Comparison of ENCODE assay signal across 8 cellular contexts in genomic region chr17:33968350-33969044, GRCh38.
DNase-seq lines count a peak whose midpoint lies in the region; ATAC-seq and TF ChIP-seq lines count a peak whose summit lies in the region.

No MANE protein-coding gene starts in this region.

- intact Hi-C loops in ovary (cut with DNase I), result no loop called here

- 83 to 90% methylated on average over 6 to 9 of the region's 9 CpGs for WGBS in endodermal cell (ENCODE audit: insufficient coverage in 1 of 2, insufficient read length in 1 of 2), 2 experiments
- WGBS in tibial nerve, 2 donors, result 40 to 45% methylated on average over 9 of the region's 9 CpGs
- WGBS in ovary, 3 donors, result 48 to 55% (median 51%) methylated on average over 9 of the region's 9 CpGs

- no peaks in the 10 kb centered on the region for H3K9me3 Mint-ChIP-seq in endodermal cell

- H3K4me1 Mint-ChIP-seq in endodermal cell, result peaks cover 61% of the 10 kb centered on the region

- DNase-seq in NCI-H1694 treated with DMSO at 0.1 percent for 48 hours (lab: John Stamatoyannopoulos, UW) (peak; percentile 94), endodermal cell (peak; percentile 81), H7 (no peak), inferior parietal cortex (ENCODE audit: extremely low spot score) (no peak), tibial nerve (ENCODE audit: low spot score in 2 of 2) (no peak), ovary (no peak)

- TF ChIP-seq EP300 in tibial nerve (IDR thresholded peaks at IDR 0.05) (no peak), ovary (IDR thresholded peaks at IDR 0.05) (no peak)

- no peak for TF ChIP-seq POLR2A in GM18505 (IDR thresholded peaks at IDR 0.05; ENCODE audit: borderline replicate concordance, extremely low read depth, insufficient read depth, insufficient read length)
- no peak for TF ChIP-seq POLR2A in tibial nerve (IDR thresholded peaks at IDR 0.05)
- TF ChIP-seq POLR2A in ovary (IDR thresholded peaks at IDR 0.05), result no peak

- no peak overlapping the region for H3K4me3 ChIP-seq in endodermal cell (ENCODE audit: low read length)
- no peak overlapping the region for H3K4me3 ChIP-seq in H7 (ENCODE audit: insufficient read depth, low read depth, low read length)
- H3K4me3 ChIP-seq in tibial nerve, result no peak overlapping the region
- no peak overlapping the region for H3K4me3 ChIP-seq in ovary

- TF ChIP-seq CTCF in endodermal cell (conservative IDR thresholded peaks at IDR 0.05), result no peak
- no peak for TF ChIP-seq CTCF in tibial nerve (IDR thresholded peaks at IDR 0.05)
- TF ChIP-seq CTCF in ovary (IDR thresholded peaks at IDR 0.05), result no peak

- H3K9ac ChIP-seq in endodermal cell (ENCODE audit: extremely low read depth, low read length, poor library complexity, severe bottlenecking), result no peak overlapping the region

- H3K27me3 ChIP-seq in endodermal cell (ENCODE audit: control insufficient read depth, insufficient read depth, low read length, poor library complexity, severe bottlenecking), result no peaks in the 10 kb centered on the region
- no peaks in the 10 kb centered on the region; the same call in 1 of the 2 replicates for H3K27me3 ChIP-seq in H7 (ENCODE audit: control insufficient read depth, insufficient read depth, low read length)
- no peaks in the 10 kb centered on the region for H3K27me3 ChIP-seq in tibial nerve
- H3K27me3 ChIP-seq in ovary, result no peaks in the 10 kb centered on the region

- H3K27ac ChIP-seq in endodermal cell (ENCODE audit: low read depth, low read length) (no peak overlapping the region), tibial nerve (no peak overlapping the region), ovary (no peak overlapping the region)

- no peaks in the 10 kb centered on the region for H3K36me3 Mint-ChIP-seq in endodermal cell (ENCODE audit: low read depth)

- peaks cover 24% of the 10 kb centered on the region for H3K4me1 ChIP-seq in endodermal cell (ENCODE audit: control insufficient read depth, insufficient read depth, low read length)
- H3K4me1 ChIP-seq in tibial nerve, result no peaks in the 10 kb centered on the region
- no peaks in the 10 kb centered on the region for H3K4me1 ChIP-seq in ovary (ENCODE audit: insufficient read depth)

- H3K9me3 ChIP-seq in endodermal cell (ENCODE audit: control insufficient read depth, low read length) (no peaks in the 10 kb centered on the region), tibial nerve (no peaks in the 10 kb centered on the region), ovary (no peaks in the 10 kb centered on the region)

- H3K27me3 Mint-ChIP-seq in endodermal cell (ENCODE audit: insufficient read depth), result peaks cover 2% of the 10 kb centered on the region

- peak overlapping the region; percentile 80 for H3K27ac Mint-ChIP-seq in endodermal cell

- no peak overlapping the region for H3K4me3 Mint-ChIP-seq in endodermal cell

- H3K36me3 ChIP-seq in endodermal cell (ENCODE audit: control insufficient read depth, insufficient read depth, low read length) (no peaks in the 10 kb centered on the region), H7 (replicated peaks; ENCODE audit: control insufficient read depth, insufficient read depth, low read length) (no peaks in the 10 kb centered on the region), tibial nerve (no peaks in the 10 kb centered on the region), ovary (no peaks in the 10 kb centered on the region)

- ATAC-seq in GM18505 (IDR thresholded peaks at IDR 0.05; ENCODE audit: unreplicated experiment) (peak; percentile 52), GM21723 (IDR thresholded peaks at IDR 0.05; ENCODE audit: unreplicated experiment) (peak; percentile 59)

Comparison
In these comparisons a context has a peak if more than half of its experiments do, and no peak if none do; other contexts are left out.
1. DNase-seq: peak in NCI-H1694 treated with DMSO at 0.1 percent for 48 hours (single experiment) and endodermal cell (single experiment); none in H7 (single experiment), inferior parietal cortex (single experiment), tibial nerve (0 of 2) and ovary (0 of 5).